In the genomic region with DNA sequence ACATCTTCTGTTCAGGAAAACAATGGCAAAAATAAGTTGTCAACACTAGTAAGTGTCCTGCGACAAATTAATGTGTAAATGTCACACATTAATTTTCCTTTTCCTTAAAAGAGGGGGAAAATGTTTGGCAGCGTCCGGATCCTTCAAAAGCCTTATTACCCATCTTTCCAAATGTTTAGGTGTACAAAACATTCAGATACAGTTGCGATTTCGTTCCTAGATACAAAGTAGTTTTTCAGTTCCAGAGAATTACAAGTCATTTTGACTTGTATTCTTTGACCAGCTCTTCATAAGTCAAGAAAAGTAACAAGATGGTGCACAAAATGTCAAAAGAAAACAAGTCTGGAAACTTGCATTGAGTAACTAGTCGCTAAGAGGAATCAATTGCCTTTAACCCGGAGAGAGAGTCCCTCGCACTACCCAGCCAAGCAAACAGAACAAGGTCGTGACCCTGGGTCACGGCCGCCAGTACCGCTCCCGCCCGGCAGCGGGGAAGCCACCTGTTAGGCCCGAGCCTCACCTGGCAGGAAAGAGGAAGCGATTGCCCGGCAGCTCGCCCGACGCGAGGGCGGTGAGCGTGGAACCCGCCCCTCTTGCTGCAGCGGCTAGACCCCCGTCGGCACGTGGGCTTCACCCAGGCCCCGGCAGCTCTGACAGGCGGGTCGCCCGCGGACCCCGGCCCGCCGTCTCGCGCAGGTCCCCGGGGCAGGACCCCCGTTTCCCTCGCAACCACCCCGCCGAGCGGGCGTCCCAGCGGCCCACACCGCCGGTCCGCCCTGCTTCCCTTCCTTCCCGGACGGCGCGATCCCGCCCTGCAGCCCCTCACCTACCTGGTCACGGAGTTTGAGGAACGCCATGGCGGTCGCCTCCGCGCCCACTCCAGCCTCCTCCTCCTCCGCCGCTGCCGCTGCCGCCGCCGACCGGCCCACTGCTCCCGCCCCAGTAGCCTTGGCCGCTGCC, we compare ENCODE assay signal across 8 cellular contexts.
DNase-seq lines count a peak whose midpoint lies in the region; ATAC-seq, FAIRE-seq and TF ChIP-seq lines count a peak whose summit lies in the region.

No MANE protein-coding gene starts in this region.

- peak; percentile 58 for ATAC-seq in HG02571 (IDR thresholded peaks at IDR 0.05; ENCODE audit: unreplicated experiment)

- peak overlapping the region; percentile 72 to 92 for H3K4me2 ChIP-seq in H1 (ENCODE audit: insufficient read depth in 1 of 2, low read depth in 2 of 2, low read length in 2 of 2)

- peak overlapping the region; percentile 13 for H3K56ac ChIP-seq in H1 (replicated peaks; ENCODE audit: insufficient read length, low read depth, low read length)

- H4K91ac ChIP-seq in H1 (replicated peaks; ENCODE audit: insufficient read length, low read length) = no peak overlapping the region

- no peaks in the 10 kb centered on the region for H3K9me3 ChIP-seq in H1 (ENCODE audit: insufficient read depth in 2 of 2, low read depth in 1 of 2, low read length in 1 of 2)

- peaks cover 0 to 6% (median 0%) of the 10 kb centered on the region in 4 experiments; a peak in 2 of 7 replicates for H3K4me1 ChIP-seq in H1 (replicated peaks in 1 of 4; ENCODE audit: control insufficient read depth in 3 of 4, insufficient read depth in 4 of 4, low read length in 3 of 4)

- H3K18ac ChIP-seq in H1 (ENCODE audit: extremely low read depth, low read length) = peak overlapping the region; percentile 71; the same call in 1 of the 2 replicates

- H3K14ac ChIP-seq in H1 (ENCODE audit: insufficient read length) = no peak overlapping the region

- H4K20me1 ChIP-seq in H1 (replicated peaks in 1 of 2; ENCODE audit: control insufficient read depth in 1 of 2, insufficient read depth in 2 of 2, low read length in 2 of 2) = no peaks in the 10 kb centered on the region

- H3K27me3 ChIP-seq in H1 (replicated peaks in 1 of 4; ENCODE audit: control insufficient read depth in 3 of 4, extremely low read depth in 1 of 4, insufficient read depth in 3 of 4, low read length in 3 of 4) = no peaks in the 10 kb centered on the region

- TF ChIP-seq POLR2A in H1 (IDR thresholded peaks at IDR 0.05; ENCODE audit: control extremely low read depth in 1 of 2, low read depth in 2 of 2, low read length in 2 of 2) = peak in 1 of 2 experiments; percentile 54; a peak in 2 of 3 replicates

- H3K36me3 ChIP-seq in H1 (ENCODE audit: control insufficient read depth in 2 of 4, insufficient read depth in 4 of 4, low read length in 3 of 4) = no peaks in the 10 kb centered on the region

- no peak overlapping the region for H4K5ac ChIP-seq in H1 (ENCODE audit: insufficient read length, low read depth, low read length)

- H3K27ac ChIP-seq in H1 (ENCODE audit: low read depth, low read length) = 0 out of 2 replicates have a peak overlapping the region, but pooled peaks have one; percentile 40

- 7% methylated on average over 37 of the region's 70 CpGs; no CpG with 5 or more reads in 1 of the 2 experiments for WGBS in H1 (ENCODE audit: extremely low coverage in 1 of 2, insufficient coverage in 1 of 2, insufficient read length in 1 of 2, insufficient replicate concordance in 2 of 2, low coverage in 1 of 2, low lambda C conversion rate in 2 of 2, missing lambda C conversion rate in 1 of 2), 2 experiments

- no peak overlapping the region; the same call in 1 of the 2 replicates for H2BK5ac ChIP-seq in H1 (ENCODE audit: low read depth, low read length)

- TF ChIP-seq RAD21 in H1 (IDR thresholded peaks at IDR 0.05 in 1 of 2, conservative IDR thresholded peaks at IDR 0.05 in 1 of 2; ENCODE audit: low read depth in 2 of 2, low read length in 2 of 2) = peak in 1 of 2 experiments; percentile 20; a peak in 2 of 4 replicates

- H3K4me3 ChIP-seq in H1 (ENCODE audit: extremely low read depth in 1 of 4, insufficient read depth in 2 of 4, low read depth in 3 of 4, low read length in 4 of 4) = peak overlapping the region; percentile 50 to 72 (median 68)

- POLR2A ChIA-PET in H1 (lab: Charles Lee; ENCODE audit: partially characterized antibody) = interaction anchor here (0.7 to 0.9 kb wide), 2 partner anchors 12 to 44 kb away, joined by 3 read pairs; no protein-coding TSS in a partner anchor

- TF ChIP-seq EP300 in H1 (IDR thresholded peaks at IDR 0.05; ENCODE audit: borderline replicate concordance in 1 of 2, low read depth in 2 of 2, low read length in 2 of 2) = no peak

- peak overlapping the region; percentile 76; the same call in 1 of the 2 replicates for H4K8ac ChIP-seq in H1 (ENCODE audit: extremely low read depth, insufficient read depth, low read length)

- H3K9ac ChIP-seq in H1 (replicated peaks in 1 of 4; ENCODE audit: extremely low read depth in 1 of 4, low read depth in 3 of 4, low read length in 3 of 4) = peak overlapping the region; percentile 46 to 87 (median 70)

- no peak overlapping the region for H3K4ac ChIP-seq in H1 (replicated peaks; ENCODE audit: insufficient read length, low read depth, low read length)

- no peak overlapping the region for H3K23ac ChIP-seq in H1 (ENCODE audit: insufficient read length)

- H3K79me2 ChIP-seq in H1 (ENCODE audit: control insufficient read depth in 1 of 2, insufficient read depth in 2 of 2, low read length in 2 of 2) = peaks cover 12 to 56% of the 10 kb centered on the region in 2 experiments; a peak in 3 of 4 replicates

- H2AK5ac ChIP-seq in H1 (ENCODE audit: low read depth, low read length) = no peak overlapping the region

- no peak overlapping the region for H2BK15ac ChIP-seq in H1 (ENCODE audit: low read length)

- H2BK120ac ChIP-seq in H1 (replicated peaks; ENCODE audit: low read depth, low read length) = no peak overlapping the region

- no peak overlapping the region for H2BK20ac ChIP-seq in H1 (ENCODE audit: low read length)

- H3K23me2 ChIP-seq in H1 (ENCODE audit: low read depth, low read length) = peaks cover 11% of the 10 kb centered on the region

- no peaks in the 10 kb centered on the region; the same call in 1 of the 2 replicates for H3K79me1 ChIP-seq in H1 (ENCODE audit: low read depth, low read length)

- no peak overlapping the region for H2BK12ac ChIP-seq in H1 (ENCODE audit: low read depth, low read length)

- CTCF ChIA-PET in H1 (lab: Charles Lee; ENCODE audit: partially characterized antibody) = no interaction called here

- no peak overlapping the region for H2AFZ ChIP-seq in H1 (ENCODE audit: low read length)

- FAIRE-seq in H1 (lab: Jason Lieb, UNC) = peak; percentile 39

- peak; percentile 65 for DNase-seq in NCI-H2029 (lab: John Stamatoyannopoulos, UW)
- no peak for DNase-seq in NCI-H2029 treated with DMSO at 0.1 percent for 48 hours (lab: John Stamatoyannopoulos, UW)
- peak; percentile 87 for DNase-seq in NAMALWA (ENCODE audit: low spot score)
- peak; percentile 46 to 53 for DNase-seq in activated CD4-positive, alpha-beta T cell treated with anti-CD3 and anti-CD28 coated beads, Interleukin-2, amount 50 U/mL, for 4 hours
- peak in 1 of 2 experiments; percentile 79 for DNase-seq in H1 (ENCODE audit: low read depth in 1 of 2, low spot score in 2 of 2)
- DNase-seq in mucosa of gallbladder (ENCODE audit: low spot score) = peak; percentile 56
- DNase-seq in stimulated activated CD8-positive, alpha-beta memory T cell treated with anti-CD3 and anti-CD28 coated beads, Interleukin-7, amount 100 ng/mL, for 4 hours (ENCODE audit: low read depth in 2 of 2) = peak; percentile 29 to 41

- TF ChIP-seq CTCF in H1 (IDR thresholded peaks at IDR 0.05; ENCODE audit: control extremely low read depth in 1 of 3, insufficient read depth in 1 of 3, low read depth in 1 of 3, low read length in 3 of 3) = no peak

TF ChIP-seq in H1, 55 proteins besides CTCF, POLR2A, EP300 and RAD21 (continues in another document):
- TF ChIP-seq TAF1 (IDR thresholded peaks at IDR 0.05; ENCODE audit: low read depth, low read length) (peak; percentile 46; the same call in 1 of the 2 replicates), ZNF274 (IDR thresholded peaks at IDR 0.05; ENCODE audit: borderline replicate concordance, extremely low read depth, low read length) (no peak), RXRA (IDR thresholded peaks at IDR 0.05; ENCODE audit: insufficient read depth, low read depth, low read length) (peak; percentile 68; the same call in 1 of the 2 replicates), RNF2 (IDR thresholded peaks at IDR 0.05; ENCODE audit: borderline replicate concordance, low read depth, low read length, missing control alignments, poor library complexity, severe bottlenecking) (no peak), TBP (IDR thresholded peaks at IDR 0.05; ENCODE audit: low read depth, low read length) (0 out of 2 replicates have a peak, but pooled peaks have one; percentile 25), ASH2L (IDR thresholded peaks at IDR 0.05; ENCODE audit: low read length) (peak; percentile 76), PHF8 (conservative IDR thresholded peaks at IDR 0.05; ENCODE audit: low read depth, low read length) (peak; percentile 50), KDM4A (IDR thresholded peaks at IDR 0.05; ENCODE audit: low read depth, low read length, severe bottlenecking) (peak; percentile 83), SIN3A (conservative IDR thresholded peaks at IDR 0.05 in 1 of 2, IDR thresholded peaks at IDR 0.05 in 1 of 2; ENCODE audit: low read depth in 1 of 2, low read length in 2 of 2) (0 out of 4 replicates have a peak, but pooled peaks of 1 of the 2 experiments have one; percentile 40), RBBP5 (IDR thresholded peaks at IDR 0.05; ENCODE audit: borderline replicate concordance, low read depth, low read length) (peak; percentile 59; the same call in 1 of the 2 replicates), TCF12 (IDR thresholded peaks at IDR 0.05; ENCODE audit: low read depth, low read length) (peak; percentile 49; the same call in 1 of the 2 replicates), JUN (IDR thresholded peaks at IDR 0.05; ENCODE audit: low read depth, low read length) (no peak), SRF (IDR thresholded peaks at IDR 0.05; ENCODE audit: low read depth, low read length) (no peak), EZH2 (IDR thresholded peaks at IDR 0.05; ENCODE audit: low read depth, low read length, severe bottlenecking) (no peak)
- TF ChIP-seq, protein P1, sequence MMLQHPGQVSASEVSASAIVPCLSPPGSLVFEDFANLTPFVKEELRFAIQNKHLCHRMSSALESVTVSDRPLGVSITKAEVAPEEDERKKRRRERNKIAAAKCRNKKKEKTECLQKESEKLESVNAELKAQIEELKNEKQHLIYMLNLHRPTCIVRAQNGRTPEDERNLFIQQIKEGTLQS (IDR thresholded peaks at IDR 0.05; ENCODE audit: insufficient read depth, low read depth, low read length) = no peak
- TF ChIP-seq, protein P2, sequence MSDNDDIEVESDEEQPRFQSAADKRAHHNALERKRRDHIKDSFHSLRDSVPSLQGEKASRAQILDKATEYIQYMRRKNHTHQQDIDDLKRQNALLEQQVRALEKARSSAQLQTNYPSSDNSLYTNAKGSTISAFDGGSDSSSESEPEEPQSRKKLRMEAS (IDR thresholded peaks at IDR 0.05) = peak; percentile 92
